2 cellular contexts compared by ENCODE assay signal in genomic region chr3:150152567-150152966, GRCh38.
TF ChIP-seq lines count a peak whose summit lies in the region.

No MANE protein-coding gene starts in this region.

TF ChIP-seq in GM23338, 12 proteins besides CTCF, POLR2A, EP300 and RAD21 (continued from another document):
- TF ChIP-seq, protein P1, sequence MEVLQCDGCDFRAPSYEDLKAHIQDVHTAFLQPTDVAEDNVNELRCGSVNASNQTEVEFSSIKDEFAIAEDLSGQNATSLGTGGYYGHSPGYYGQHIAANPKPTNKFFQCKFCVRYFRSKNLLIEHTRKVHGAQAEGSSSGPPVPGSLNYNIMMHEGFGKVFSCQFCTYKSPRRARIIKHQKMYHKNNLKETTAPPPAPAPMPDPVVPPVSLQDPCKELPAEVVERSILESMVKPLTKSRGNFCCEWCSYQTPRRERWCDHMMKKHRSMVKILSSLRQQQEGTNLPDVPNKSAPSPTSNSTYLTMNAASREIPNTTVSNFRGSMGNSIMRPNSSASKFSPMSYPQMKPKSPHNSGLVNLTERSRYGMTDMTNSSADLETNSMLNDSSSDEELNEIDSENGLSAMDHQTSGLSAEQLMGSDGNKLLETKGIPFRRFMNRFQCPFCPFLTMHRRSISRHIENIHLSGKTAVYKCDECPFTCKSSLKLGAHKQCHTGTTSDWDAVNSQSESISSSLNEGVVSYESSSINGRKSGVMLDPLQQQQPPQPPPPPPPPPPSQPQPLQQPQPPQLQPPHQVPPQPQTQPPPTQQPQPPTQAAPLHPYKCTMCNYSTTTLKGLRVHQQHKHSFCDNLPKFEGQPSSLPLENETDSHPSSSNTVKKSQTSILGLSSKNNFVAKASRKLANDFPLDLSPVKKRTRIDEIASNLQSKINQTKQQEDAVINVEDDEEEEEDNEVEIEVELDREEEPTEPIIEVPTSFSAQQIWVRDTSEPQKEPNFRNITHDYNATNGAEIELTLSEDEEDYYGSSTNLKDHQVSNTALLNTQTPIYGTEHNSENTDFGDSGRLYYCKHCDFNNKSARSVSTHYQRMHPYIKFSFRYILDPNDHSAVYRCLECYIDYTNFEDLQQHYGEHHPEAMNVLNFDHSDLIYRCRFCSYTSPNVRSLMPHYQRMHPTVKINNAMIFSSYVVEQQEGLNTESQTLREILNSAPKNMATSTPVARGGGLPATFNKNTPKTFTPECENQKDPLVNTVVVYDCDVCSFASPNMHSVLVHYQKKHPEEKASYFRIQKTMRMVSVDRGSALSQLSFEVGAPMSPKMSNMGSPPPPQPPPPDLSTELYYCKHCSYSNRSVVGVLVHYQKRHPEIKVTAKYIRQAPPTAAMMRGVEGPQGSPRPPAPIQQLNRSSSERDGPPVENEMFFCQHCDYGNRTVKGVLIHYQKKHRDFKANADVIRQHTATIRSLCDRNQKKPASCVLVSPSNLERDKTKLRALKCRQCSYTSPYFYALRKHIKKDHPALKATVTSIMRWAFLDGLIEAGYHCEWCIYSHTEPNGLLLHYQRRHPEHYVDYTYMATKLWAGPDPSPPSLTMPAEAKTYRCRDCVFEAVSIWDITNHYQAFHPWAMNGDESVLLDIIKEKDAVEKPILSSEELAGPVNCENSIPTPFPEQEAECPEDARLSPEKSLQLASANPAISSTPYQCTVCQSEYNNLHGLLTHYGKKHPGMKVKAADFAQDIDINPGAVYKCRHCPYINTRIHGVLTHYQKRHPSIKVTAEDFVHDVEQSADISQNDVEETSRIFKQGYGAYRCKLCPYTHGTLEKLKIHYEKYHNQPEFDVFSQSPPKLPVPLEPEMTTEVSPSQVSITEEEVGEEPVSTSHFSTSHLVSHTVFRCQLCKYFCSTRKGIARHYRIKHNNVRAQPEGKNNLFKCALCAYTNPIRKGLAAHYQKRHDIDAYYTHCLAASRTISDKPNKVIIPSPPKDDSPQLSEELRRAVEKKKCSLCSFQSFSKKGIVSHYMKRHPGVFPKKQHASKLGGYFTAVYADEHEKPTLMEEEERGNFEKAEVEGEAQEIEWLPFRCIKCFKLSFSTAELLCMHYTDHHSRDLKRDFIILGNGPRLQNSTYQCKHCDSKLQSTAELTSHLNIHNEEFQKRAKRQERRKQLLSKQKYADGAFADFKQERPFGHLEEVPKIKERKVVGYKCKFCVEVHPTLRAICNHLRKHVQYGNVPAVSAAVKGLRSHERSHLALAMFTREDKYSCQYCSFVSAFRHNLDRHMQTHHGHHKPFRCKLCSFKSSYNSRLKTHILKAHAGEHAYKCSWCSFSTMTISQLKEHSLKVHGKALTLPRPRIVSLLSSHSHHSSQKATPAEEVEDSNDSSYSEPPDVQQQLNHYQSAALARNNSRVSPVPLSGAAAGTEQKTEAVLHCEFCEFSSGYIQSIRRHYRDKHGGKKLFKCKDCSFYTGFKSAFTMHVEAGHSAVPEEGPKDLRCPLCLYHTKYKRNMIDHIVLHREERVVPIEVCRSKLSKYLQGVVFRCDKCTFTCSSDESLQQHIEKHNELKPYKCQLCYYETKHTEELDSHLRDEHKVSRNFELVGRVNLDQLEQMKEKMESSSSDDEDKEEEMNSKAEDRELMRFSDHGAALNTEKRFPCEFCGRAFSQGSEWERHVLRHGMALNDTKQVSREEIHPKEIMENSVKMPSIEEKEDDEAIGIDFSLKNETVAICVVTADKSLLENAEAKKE (CRISPR knock-in tag; IDR thresholded peaks at IDR 0.05): no peak
- TF ChIP-seq EZH2phosphoT487 (IDR thresholded peaks at IDR 0.05; ENCODE audit: unreplicated experiment): no peak
- no peak for TF ChIP-seq EZH2 (IDR thresholded peaks at IDR 0.05; ENCODE audit: low read depth, unreplicated experiment)
- TF ChIP-seq ZNF114 (CRISPR knock-in tag; IDR thresholded peaks at IDR 0.05): no peak
- TF ChIP-seq, protein P2, sequence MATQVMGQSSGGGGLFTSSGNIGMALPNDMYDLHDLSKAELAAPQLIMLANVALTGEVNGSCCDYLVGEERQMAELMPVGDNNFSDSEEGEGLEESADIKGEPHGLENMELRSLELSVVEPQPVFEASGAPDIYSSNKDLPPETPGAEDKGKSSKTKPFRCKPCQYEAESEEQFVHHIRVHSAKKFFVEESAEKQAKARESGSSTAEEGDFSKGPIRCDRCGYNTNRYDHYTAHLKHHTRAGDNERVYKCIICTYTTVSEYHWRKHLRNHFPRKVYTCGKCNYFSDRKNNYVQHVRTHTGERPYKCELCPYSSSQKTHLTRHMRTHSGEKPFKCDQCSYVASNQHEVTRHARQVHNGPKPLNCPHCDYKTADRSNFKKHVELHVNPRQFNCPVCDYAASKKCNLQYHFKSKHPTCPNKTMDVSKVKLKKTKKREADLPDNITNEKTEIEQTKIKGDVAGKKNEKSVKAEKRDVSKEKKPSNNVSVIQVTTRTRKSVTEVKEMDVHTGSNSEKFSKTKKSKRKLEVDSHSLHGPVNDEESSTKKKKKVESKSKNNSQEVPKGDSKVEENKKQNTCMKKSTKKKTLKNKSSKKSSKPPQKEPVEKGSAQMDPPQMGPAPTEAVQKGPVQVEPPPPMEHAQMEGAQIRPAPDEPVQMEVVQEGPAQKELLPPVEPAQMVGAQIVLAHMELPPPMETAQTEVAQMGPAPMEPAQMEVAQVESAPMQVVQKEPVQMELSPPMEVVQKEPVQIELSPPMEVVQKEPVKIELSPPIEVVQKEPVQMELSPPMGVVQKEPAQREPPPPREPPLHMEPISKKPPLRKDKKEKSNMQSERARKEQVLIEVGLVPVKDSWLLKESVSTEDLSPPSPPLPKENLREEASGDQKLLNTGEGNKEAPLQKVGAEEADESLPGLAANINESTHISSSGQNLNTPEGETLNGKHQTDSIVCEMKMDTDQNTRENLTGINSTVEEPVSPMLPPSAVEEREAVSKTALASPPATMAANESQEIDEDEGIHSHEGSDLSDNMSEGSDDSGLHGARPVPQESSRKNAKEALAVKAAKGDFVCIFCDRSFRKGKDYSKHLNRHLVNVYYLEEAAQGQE (IDR thresholded peaks at IDR 0.05; ENCODE audit: unreplicated experiment): no peak
- TF ChIP-seq ETS1 (IDR thresholded peaks at IDR 0.05): no peak
- no peak for TF ChIP-seq JUNB (IDR thresholded peaks at IDR 0.05; ENCODE audit: unreplicated experiment)
- no peak for TF ChIP-seq CREB1 (CRISPR knock-in tag; IDR thresholded peaks at IDR 0.05; ENCODE audit: low read depth)
- no peak for TF ChIP-seq STAT1 (IDR thresholded peaks at IDR 0.05; ENCODE audit: unreplicated experiment)
- no peak for TF ChIP-seq NANOG (IDR thresholded peaks at IDR 0.05; ENCODE audit: borderline replicate concordance)

TF ChIP-seq in K562, 482 proteins besides CTCF, POLR2A, EP300 and RAD21 (continued from another document):
- TF ChIP-seq RAD51 (IDR thresholded peaks at IDR 0.05; ENCODE audit: borderline replicate concordance, low read depth) (peak; percentile 75), NFE2 (IDR thresholded peaks at IDR 0.05; ENCODE audit: low read depth) (no peak), KLF6 (CRISPR knock-in tag; IDR thresholded peaks at IDR 0.05; ENCODE audit: borderline replicate concordance) (no peak)
